ENCODE assay signal across 12 cellular contexts in genomic region chr14:33916663-33917565, GRCh38. TPM values are rescaled to one million over a fixed set of nuclear protein-coding genes. Genes with fewer than 3 reads are reported as not detected.
DNase-seq lines count a peak whose midpoint lies in the region; ATAC-seq, FAIRE-seq and TF ChIP-seq lines count a peak whose summit lies in the region.
"Had no signal": no experiment of that assay in that cellular context is flagged by ENCODE, and none has a peak within 500 bp of the region (broad histone marks: within the 10 kb centered on the region; RNA-seq: fewer than 3 reads in every experiment).

No MANE protein-coding gene starts in this region.

- H3K9me3 Mint-ChIP-seq in chondrocyte (ENCODE audit: low read depth): no peaks in the 10 kb centered on the region

- no peak for TF ChIP-seq CTCF in A549 (IDR thresholded peaks at IDR 0.05)
- no peak for TF ChIP-seq CTCF in chondrocyte (IDR thresholded peaks at IDR 0.05)
- no peak for TF ChIP-seq CTCF in right lobe of liver (IDR thresholded peaks at IDR 0.05)

- CTCF ChIA-PET in A549 (lab: Yijun Ruan, JAX): interaction anchor here (0.6 to 1.2 kb wide), 3 partner anchors 9 to 1341 kb away, joined by 3 to 5 read pairs (median 3); no protein-coding TSS in a partner anchor

- intact Hi-C loops in right lobe of liver (cut with DNase I): no loop called here

- WGBS in A549 (ENCODE audit: missing lambda C conversion rate): 47% methylated on average over 5 of the region's 5 CpGs
- 40% methylated on average over 5 of the region's 5 CpGs for WGBS in right lobe of liver (ENCODE audit: insufficient coverage, low coverage, low lambda C conversion rate, missing lambda C conversion rate)

- no peak for TF ChIP-seq EP300 in A549 (IDR thresholded peaks at IDR 0.05)

- H3K4me1 ChIP-seq in A549: peaks cover 23% of the 10 kb centered on the region
- H3K4me1 ChIP-seq in right lobe of liver: no peaks in the 10 kb centered on the region

- DNase-seq in A549 (ENCODE audit: low read depth in 1 of 2, low spot score in 1 of 2) (peak; percentile 15 to 51), M059J (ENCODE audit: low read depth) (peak; percentile 85), chondrocyte (ENCODE audit: low spot score) (no peak), right lobe of liver (no peak), NCI-H748 (lab: John Stamatoyannopoulos, UW; ENCODE audit: unreplicated experiment) (no peak), HuH-7 (ENCODE audit: low spot score) (no peak), globus pallidus (ENCODE audit: low spot score) (no peak)
- DNase-seq: activated effector memory CD4-positive, alpha-beta T cell treated with anti-CD3 and anti-CD28 coated beads, Interleukin-2, amount 50 U/mL, for 16 hours; AML-193; esophagus squamous epithelium had no signal

- TF ChIP-seq POLR2A in A549 (IDR thresholded peaks at IDR 0.05; ENCODE audit: low read length) (no peak), right lobe of liver (IDR thresholded peaks at IDR 0.05) (no peak)

- no peak for TF ChIP-seq RAD21 in A549 (conservative IDR thresholded peaks at IDR 0.05 in 1 of 2, IDR thresholded peaks at IDR 0.05 in 1 of 2)

- POLR2A ChIA-PET in A549 (lab: Yijun Ruan, JAX): no interaction called here

- no peak overlapping the region for H3K4me3 Mint-ChIP-seq in chondrocyte (ENCODE audit: unreplicated experiment)
- H3K4me3 Mint-ChIP-seq: T-helper 1 cell treated with Interleukin-12 subunit alpha and Interleukin-12 subunit beta and Interleukin-4 antibody, amounts not matched to agents 30 μg/mL and 1 μg/mL, for 36 hours had no signal

- H3K4me2 ChIP-seq in A549: peak overlapping the region; percentile 18; the same call in 1 of the 3 replicates

- no peaks in the 10 kb centered on the region for H3K36me3 ChIP-seq in right lobe of liver
- H3K36me3 ChIP-seq: esophagus squamous epithelium had no signal

- no peaks in the 10 kb centered on the region for H3K36me3 Mint-ChIP-seq in chondrocyte (ENCODE audit: low read depth)

- peak overlapping the region; percentile 76 for H3K27ac Mint-ChIP-seq in chondrocyte (ENCODE audit: unreplicated experiment)

- H3K4me1 Mint-ChIP-seq in chondrocyte (ENCODE audit: low read depth): peaks cover 35% of the 10 kb centered on the region

- ATAC-seq in A549: peak in 1 of 2 experiments; percentile 66; a peak in 3 of 6 replicates
- ATAC-seq in right lobe of liver: peak; percentile 51 to 81 (median 70)
- no peak for ATAC-seq in GM19455 (IDR thresholded peaks at IDR 0.05; ENCODE audit: unreplicated experiment)

- H3K27me3 ChIP-seq in right lobe of liver: no peaks in the 10 kb centered on the region
- H3K27me3 ChIP-seq: esophagus squamous epithelium had no signal

- no peak overlapping the region for H3K4me3 ChIP-seq in A549
- H3K4me3 ChIP-seq in right lobe of liver: no peak overlapping the region
- H3K4me3 ChIP-seq: esophagus squamous epithelium had no signal

- peak overlapping the region; percentile 28 to 63; a peak in 4 of 6 replicates for H3K27ac ChIP-seq in A549
- H3K27ac ChIP-seq in right lobe of liver: no peak overlapping the region

- H3K27me3 Mint-ChIP-seq in chondrocyte (ENCODE audit: low read depth): no peaks in the 10 kb centered on the region

- no peak for FAIRE-seq in A549 (lab: Jason Lieb, UNC)

- H3K9me3 ChIP-seq in A549 (no peaks in the 10 kb centered on the region), right lobe of liver (no peaks in the 10 kb centered on the region)
- H3K9me3 ChIP-seq: esophagus squamous epithelium had no signal

TF ChIP-seq in A549, 52 proteins besides CTCF, POLR2A, EP300 and RAD21:
- TF ChIP-seq MYC (IDR thresholded peaks at IDR 0.05; ENCODE audit: borderline replicate concordance, low read length) (no peak), MAFK (IDR thresholded peaks at IDR 0.05; ENCODE audit: partially characterized antibody) (peak; percentile 63)

RNA-seq across cellular contexts. Expression of gene EGLN3, which starts 34.0 kb away (rescaled TPM):
- 15.4 and 27.7 TPM in 2 replicates for polyA plus RNA-seq in A549 (2011; rRNA removed)
- polyA plus RNA-seq in A549 (2012; cell fraction: cytosol; rRNA removed): 2.1 and 2.8 TPM in 2 replicates
- 2.4 TPM in 2 replicates for polyA plus RNA-seq in A549 (2012; cell fraction: nucleus; rRNA removed)
- polyA plus RNA-seq in A549 (2017; fragmentation: RNase III; extraction: RNeasy Plus Mini Kit Qiagen cat#74134 plus additional on column Dnase treatment): 3.4 to 3.8 TPM (median 3.5 TPM) in 3 replicates
- 12.2 and 16.1 TPM in 2 replicates for polyA minus RNA-seq in A549 (2011; rRNA and poly(A)+ RNA removed)
- 22.2 and 30.1 TPM in 2 replicates for total RNA-seq in M059J (2014; rRNA removed; shearing (Covaris generic))
- total RNA-seq in chondrocyte: 2.8 TPM in 2 of 3 replicates, not detected in the other
- total RNA-seq in right lobe of liver: 10 to 100 TPM in 1 of 6 experiments, 1 to 10 TPM in 5; 1.9 to 25.4 (median 2.1) TPM

Comparison
In these comparisons a context has a peak if more than half of its experiments do, and no peak if none do; other contexts are left out.
1. DNase-seq: peak in A549 (2 of 2) and M059J (single experiment); none in chondrocyte (single experiment), right lobe of liver (0 of 3), NCI-H748 (single experiment), HuH-7 (single experiment) and globus pallidus (single experiment).
2. H3K27ac ChIP-seq: peak in A549 (2 of 2); none in right lobe of liver (0 of 3).